Comparison of ENCODE assay signal across 18 cellular contexts in the genomic region with DNA sequence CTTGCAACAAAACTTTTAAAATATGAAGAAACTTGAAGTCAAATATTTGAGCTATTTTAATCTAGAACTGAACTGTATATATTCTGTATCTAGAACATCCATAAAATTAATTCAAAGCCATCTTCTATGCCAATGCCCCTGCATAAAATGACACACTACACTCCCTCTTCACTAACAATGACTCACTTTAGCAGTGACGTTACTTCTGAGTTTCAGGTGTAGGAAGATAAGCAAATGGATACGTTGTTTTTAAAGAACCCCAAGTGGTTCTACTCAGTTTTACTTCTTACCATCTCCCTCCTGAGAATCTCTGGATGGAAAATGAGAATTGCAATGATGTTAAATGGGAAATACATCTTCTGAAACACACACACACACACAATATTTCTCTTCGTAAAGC. TPM values are rescaled to one million over a fixed set of nuclear protein-coding genes. Genes with fewer than 3 reads are reported as not detected.
DNase-seq lines count a peak whose midpoint lies in the region; ATAC-seq and TF ChIP-seq lines count a peak whose summit lies in the region.
"Had no signal": no experiment of that assay in that cellular context is flagged by ENCODE, and none has a peak within 500 bp of the region (broad histone marks: within the 10 kb centered on the region; RNA-seq: fewer than 3 reads in every experiment).

No MANE protein-coding gene starts in this region.

- no peak overlapping the region for H3K9ac ChIP-seq in mammary epithelial cell (ENCODE audit: insufficient read depth, low read length)
- H3K9ac ChIP-seq: GM23248 had no signal

- no peak overlapping the region for H3K27ac Mint-ChIP-seq in MCF 10A (ENCODE audit: low read depth, unreplicated experiment)
- no peak overlapping the region for H3K27ac Mint-ChIP-seq in HFFc6
- H3K27ac Mint-ChIP-seq: CD14-positive monocyte; CD8-positive, alpha-beta T cell had no signal

- H3K4me3 ChIP-seq in breast epithelium (no peak overlapping the region), mammary epithelial cell (replicated peaks in 1 of 3; ENCODE audit: insufficient read depth in 1 of 3, low read depth in 2 of 3, low read length in 3 of 3) (no peak overlapping the region), mucosa of descending colon (no peak overlapping the region)
- H3K4me3 ChIP-seq: GM23248 had no signal

- H3K4me1 ChIP-seq in breast epithelium: no peaks in the 10 kb centered on the region
- H3K4me1 ChIP-seq in mammary epithelial cell (ENCODE audit: insufficient read depth, low read length): no peaks in the 10 kb centered on the region
- no peaks in the 10 kb centered on the region for H3K4me1 ChIP-seq in mucosa of descending colon (ENCODE audit: low read depth)

- intact Hi-C loops in MCF 10A (cut with micrococcal nuclease) (no loop called here), breast epithelium (cut with DNase I; ENCODE audit: low total_unique reads) (no loop called here), mammary epithelial cell (cut with micrococcal nuclease) (no loop called here), mucosa of descending colon (cut with DNase I, micrococcal nuclease) (no loop called here)

- TF ChIP-seq POLR2A in breast epithelium (IDR thresholded peaks at IDR 0.05): no peak

- H3K9me3 Mint-ChIP-seq in MCF 10A (ENCODE audit: unreplicated experiment) (no peaks in the 10 kb centered on the region), HFFc6 (peaks cover 29% of the 10 kb centered on the region)
- H3K9me3 Mint-ChIP-seq: CD8-positive, alpha-beta T cell; IgD-negative memory B cell had no signal

- ATAC-seq in mucosa of descending colon: peak; percentile 41
- no peak for ATAC-seq in HG03039 (IDR thresholded peaks at IDR 0.05; ENCODE audit: unreplicated experiment)
- ATAC-seq: CD8-positive, alpha-beta T cell; HCT116 had no signal

- DNase-seq in MCF 10A (ENCODE audit: unreplicated experiment) (peak; percentile 20), breast epithelium (ENCODE audit: low spot score in 2 of 2) (no peak), mammary epithelial cell (peak; percentile 27), mucosa of descending colon (no peak), HFFc6 (no peak), GM13977 (ENCODE audit: low spot score) (no peak)
- DNase-seq: CD8-positive, alpha-beta T cell; COR-L47; DMS153; DMS79 treated with DMSO at 0.1 percent for 48 hours; EL; GM23248 had no signal

- H4K20me1 ChIP-seq in mammary epithelial cell (ENCODE audit: insufficient read depth, low read length): no peaks in the 10 kb centered on the region

- BruUV-seq in MCF 10A (replicated peaks; lab: Mats Ljungman, UMichigan): no TSS peak
- no TSS peak for BruUV-seq in mammary epithelial cell (replicated peaks; lab: Mats Ljungman, UMichigan)

- no peaks in the 10 kb centered on the region for H3K9me3 ChIP-seq in breast epithelium
- no peaks in the 10 kb centered on the region for H3K9me3 ChIP-seq in mammary epithelial cell (replicated peaks; ENCODE audit: insufficient read depth, low read length)
- H3K9me3 ChIP-seq in mucosa of descending colon: no peaks in the 10 kb centered on the region

- H3K27ac ChIP-seq in breast epithelium (no peak overlapping the region), mammary epithelial cell (ENCODE audit: insufficient read depth, low read depth, low read length) (no peak overlapping the region)
- H3K27ac ChIP-seq: 22Rv1, GM23248 had no signal

- no peaks in the 10 kb centered on the region for H3K79me2 ChIP-seq in mammary epithelial cell (ENCODE audit: insufficient read depth, low read length)

- H3K36me3 Mint-ChIP-seq in MCF 10A (ENCODE audit: insufficient read depth, unreplicated experiment): no peaks in the 10 kb centered on the region
- H3K36me3 Mint-ChIP-seq in HFFc6 (ENCODE audit: low read depth): no peaks in the 10 kb centered on the region
- H3K36me3 Mint-ChIP-seq: CD14-positive monocyte; CD8-positive, alpha-beta T cell; IgD-negative memory B cell had no signal

- H2AFZ ChIP-seq in mammary epithelial cell (ENCODE audit: low read depth, low read length): no peak overlapping the region
- H2AFZ ChIP-seq: GM23248 had no signal

- WGBS in mammary epithelial cell (ENCODE audit: low coverage, missing lambda C conversion rate): 73% methylated on average over 3 of the region's 3 CpGs

- CTCF ChIA-PET in MCF 10A (lab: Yijun Ruan, JAX): no interaction called here
- CTCF ChIA-PET in mammary epithelial cell (lab: Charles Lee; ENCODE audit: low non-redundant PET): no interaction called here

- TF ChIP-seq CTCF in MCF 10A (IDR thresholded peaks at IDR 0.05; ENCODE audit: unreplicated experiment) (no peak), breast epithelium (IDR thresholded peaks at IDR 0.05) (no peak), mammary epithelial cell (conservative IDR thresholded peaks at IDR 0.05 in 1 of 2, IDR thresholded peaks at IDR 0.05 in 1 of 2; ENCODE audit: extremely low read depth in 1 of 2, insufficient read depth in 1 of 2, low read depth in 1 of 2, low read length in 2 of 2) (no peak), mucosa of descending colon (IDR thresholded peaks at IDR 0.05) (no peak), HFFc6 (IDR thresholded peaks at IDR 0.05) (no peak), GM13977 (IDR thresholded peaks at IDR 0.05; ENCODE audit: extremely low read depth, insufficient read depth, missing control alignments) (no peak)

- H3K27me3 Mint-ChIP-seq in MCF 10A (ENCODE audit: insufficient read depth, unreplicated experiment) (no peaks in the 10 kb centered on the region), HFFc6 (ENCODE audit: insufficient read depth) (no peaks in the 10 kb centered on the region)
- H3K27me3 Mint-ChIP-seq: IgD-negative memory B cell had no signal

- H3K36me3 ChIP-seq in breast epithelium: no peaks in the 10 kb centered on the region
- H3K36me3 ChIP-seq in mammary epithelial cell (ENCODE audit: insufficient read depth, low read length): no peaks in the 10 kb centered on the region
- H3K36me3 ChIP-seq in mucosa of descending colon (ENCODE audit: low read depth): no peaks in the 10 kb centered on the region

- POLR2A ChIA-PET in MCF 10A (lab: Yijun Ruan, JAX): no interaction called here

- H3K4me3 Mint-ChIP-seq in MCF 10A (ENCODE audit: unreplicated experiment) (no peak overlapping the region), HFFc6 (no peak overlapping the region)
- H3K4me3 Mint-ChIP-seq: CD14-positive monocyte; CD8-positive, alpha-beta T cell; IgD-negative memory B cell had no signal

- H3K4me2 ChIP-seq in mammary epithelial cell (ENCODE audit: insufficient read depth, low read depth, low read length): no peak overlapping the region

- in situ Hi-C loops in mammary epithelial cell (cut with MboI; ENCODE audit: low sequenced_read_pairs in 2 of 2) (no loop called here), GM13977 (cut with MboI; ENCODE audit: low pct_unique_long_range_greater_than_20kb, low sequenced_read_pairs, unreplicated experiment) (no loop called here)

- no peaks in the 10 kb centered on the region for H3K27me3 ChIP-seq in breast epithelium
- H3K27me3 ChIP-seq in mammary epithelial cell (ENCODE audit: insufficient read depth, low read length): no peaks in the 10 kb centered on the region

- H3K4me1 Mint-ChIP-seq in MCF 10A (ENCODE audit: insufficient read depth, unreplicated experiment) (no peaks in the 10 kb centered on the region), HFFc6 (ENCODE audit: low read depth) (no peaks in the 10 kb centered on the region)
- H3K4me1 Mint-ChIP-seq: CD14-positive monocyte, IgD-negative memory B cell had no signal

- dilution Hi-C loops in mammary epithelial cell (cut with HindIII; ENCODE audit: low sequenced_read_pairs): no loop called here

RNA-seq across cellular contexts. Expression of a gene that starts 45.2 kb away (rescaled TPM):
- total RNA-seq in MCF 10A (2022) (not detected in 2 replicates), breast epithelium (1 to 10 TPM in 2 of 3 donors, under 1 TPM in 1; 0.32 to 4.0 (median 3.3) TPM), mammary epithelial cell (under 1 TPM in 1 of 2 donors, not detected in 1; 0.17 TPM), mucosa of descending colon (1 to 10 TPM in 2 of 3 donors, under 1 TPM in 1; 0.96 to 4.2 (median 1.7) TPM)
- not detected for polyA plus RNA-seq in mammary epithelial cell
- not detected for polyA minus RNA-seq in mammary epithelial cell
- total RNA-seq in HFFc6 (2021; fragmentation: NEBNext Ultra II Directional; extraction: Animal tissue kit (Norgen Biotek cat#: 25700)): not detected
- total RNA-seq: CD8-positive, alpha-beta T cell; GM23248 had no signal
- polyA plus RNA-seq: BJ, CD14-positive monocyte, GM23248, IgD-negative memory B cell had no signal

Comparison
In these comparisons a context has a peak if more than half of its experiments do, and no peak if none do; other contexts are left out.
1. DNase-seq: peak in MCF 10A (single experiment) and mammary epithelial cell (single experiment); none in breast epithelium (0 of 2), mucosa of descending colon (0 of 3), HFFc6 (single experiment) and GM13977 (single experiment).